Comparison of ENCODE assay signal across 8 cellular contexts in the genomic region with DNA sequence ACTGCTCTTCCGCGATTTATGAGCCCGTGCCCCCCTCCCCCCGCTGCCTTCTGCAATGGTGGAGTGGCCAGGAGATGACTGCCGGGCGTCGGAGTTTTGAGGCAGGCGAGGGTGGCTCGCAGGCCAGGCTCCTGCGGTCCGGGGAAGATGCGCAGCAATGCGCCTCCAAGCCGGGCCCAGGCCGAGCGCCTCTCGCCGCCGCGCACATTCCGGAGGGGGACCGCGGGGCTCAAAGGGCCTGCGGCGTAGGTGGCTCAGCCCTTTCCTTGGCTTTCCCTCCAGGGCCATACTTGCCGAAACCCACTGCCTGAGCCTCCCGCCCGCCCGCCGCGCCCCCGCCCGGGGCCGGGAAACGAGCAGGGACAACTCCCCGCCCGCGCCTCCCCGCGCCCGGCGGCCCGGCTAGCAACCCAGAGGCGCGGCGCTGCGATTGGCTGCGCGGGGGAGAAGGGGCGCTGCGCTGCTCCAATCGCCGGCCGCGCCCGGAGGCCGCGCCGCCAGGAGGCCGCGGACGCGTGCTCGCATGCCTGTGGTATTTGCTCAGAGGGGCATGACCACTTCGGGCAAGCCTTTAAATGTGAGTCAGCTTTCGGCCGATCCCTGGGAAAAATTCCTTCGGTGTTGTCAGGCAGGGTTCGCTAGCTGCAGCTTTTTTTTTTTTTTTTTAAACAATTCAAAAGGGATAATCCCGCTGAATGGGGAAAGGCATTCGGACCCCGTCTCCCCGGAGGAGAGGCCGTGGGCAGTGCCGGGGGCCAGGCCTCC.
DNase-seq lines count a peak whose midpoint lies in the region; ATAC-seq and FAIRE-seq lines count a peak whose summit lies in the region.

No MANE protein-coding gene starts in this region.

- peak overlapping the region; percentile 81 for H3K9ac ChIP-seq in HUES6 (ENCODE audit: low read length)

- FAIRE-seq in small intestine (lab: Jason Lieb, UNC): no peak

- H2AFZ ChIP-seq in ACC112 (ENCODE audit: low read length, unreplicated experiment): peak overlapping the region; percentile 72

- H3K36me3 ChIP-seq in ACC112 (ENCODE audit: insufficient read depth, low read length): no peaks in the 10 kb centered on the region
- H3K36me3 ChIP-seq in HUES6 (ENCODE audit: control insufficient read depth, insufficient read depth, low read length): peaks cover 17% of the 10 kb centered on the region; the same call in 1 of the 2 replicates
- H3K36me3 ChIP-seq in small intestine (ENCODE audit: control insufficient read depth in 2 of 2, insufficient read depth in 2 of 2, low read length in 2 of 2): no peaks in the 10 kb centered on the region

- WGBS in small intestine, 3 donors: 1 to 2% (median 2%) methylated on average over 62 to 75 of the region's 75 CpGs

- H3K27me3 ChIP-seq in ACC112 (ENCODE audit: insufficient read depth, low read length): peaks cover 23% of the 10 kb centered on the region
- no peaks in the 10 kb centered on the region for H3K27me3 ChIP-seq in HUES6 (ENCODE audit: control insufficient read depth, insufficient read depth, low read length)
- H3K27me3 ChIP-seq in small intestine (ENCODE audit: control insufficient read depth in 2 of 2, insufficient read depth in 2 of 2, low read length in 2 of 2): no peaks in the 10 kb centered on the region

- ATAC-seq in activated CD4-positive, CD25-positive, alpha-beta regulatory T cell treated with anti-CD3 and anti-CD28 coated beads, Interleukin-2, amount 50 U/mL, for 24 hours: peak; percentile 96
- ATAC-seq in GM19455 (IDR thresholded peaks at IDR 0.05; ENCODE audit: unreplicated experiment): no peak

- no peaks in the 10 kb centered on the region for H3K79me2 ChIP-seq in ACC112 (ENCODE audit: control insufficient read depth, insufficient read depth, low read length, unreplicated experiment)

- H3K27ac ChIP-seq in ACC112 (ENCODE audit: low read depth, low read length) (peak overlapping the region; percentile 50; the same call in 1 of the 2 replicates), HUES6 (ENCODE audit: low read depth, low read length) (peak overlapping the region; percentile 95), caudate nucleus (ENCODE audit: low read depth, low read length) (no peak overlapping the region), small intestine (ENCODE audit: low read depth in 1 of 2, low read length in 1 of 2) (peak overlapping the region in 1 of 2 donors; percentile 83)

- H3K4me3 ChIP-seq in ACC112 (ENCODE audit: low read depth, low read length) (peak overlapping the region; percentile 69), HUES6 (ENCODE audit: low read depth, low read length) (peak overlapping the region; percentile 41), small intestine (ENCODE audit: low read depth in 1 of 2, low read length in 2 of 2) (peak overlapping the region in 1 of 2 donors; percentile 45)

- DNase-seq in GM19238 (ENCODE audit: insufficient read length, low spot score) (peak; percentile 89), caudate nucleus (lab: John Stamatoyannopoulos, UW) (peak in 57 of 61 donors; percentile 2 to 81 (median 46)), inferior parietal cortex (ENCODE audit: extremely low spot score) (peak; percentile 72), small intestine (peak; percentile 90)

- H3K9me3 ChIP-seq in HUES6 (ENCODE audit: control insufficient read depth, insufficient read depth, low read depth, low read length): no peaks in the 10 kb centered on the region
- H3K9me3 ChIP-seq in small intestine (ENCODE audit: control insufficient read depth, low read depth): no peaks in the 10 kb centered on the region

- H3K4me1 ChIP-seq in ACC112 (ENCODE audit: control insufficient read depth, insufficient read depth, low read length, unreplicated experiment) (peaks cover 9% of the 10 kb centered on the region), HUES6 (ENCODE audit: control insufficient read depth, insufficient read depth, low read length) (peaks cover 56% of the 10 kb centered on the region), small intestine (ENCODE audit: control insufficient read depth in 2 of 2, insufficient read depth in 1 of 2, low read depth in 1 of 2, low read length in 1 of 2) (peaks cover 4 to 8% of the 10 kb centered on the region in 2 donors)
